ENCODE assay signal across 10 cellular contexts in the genomic region with DNA sequence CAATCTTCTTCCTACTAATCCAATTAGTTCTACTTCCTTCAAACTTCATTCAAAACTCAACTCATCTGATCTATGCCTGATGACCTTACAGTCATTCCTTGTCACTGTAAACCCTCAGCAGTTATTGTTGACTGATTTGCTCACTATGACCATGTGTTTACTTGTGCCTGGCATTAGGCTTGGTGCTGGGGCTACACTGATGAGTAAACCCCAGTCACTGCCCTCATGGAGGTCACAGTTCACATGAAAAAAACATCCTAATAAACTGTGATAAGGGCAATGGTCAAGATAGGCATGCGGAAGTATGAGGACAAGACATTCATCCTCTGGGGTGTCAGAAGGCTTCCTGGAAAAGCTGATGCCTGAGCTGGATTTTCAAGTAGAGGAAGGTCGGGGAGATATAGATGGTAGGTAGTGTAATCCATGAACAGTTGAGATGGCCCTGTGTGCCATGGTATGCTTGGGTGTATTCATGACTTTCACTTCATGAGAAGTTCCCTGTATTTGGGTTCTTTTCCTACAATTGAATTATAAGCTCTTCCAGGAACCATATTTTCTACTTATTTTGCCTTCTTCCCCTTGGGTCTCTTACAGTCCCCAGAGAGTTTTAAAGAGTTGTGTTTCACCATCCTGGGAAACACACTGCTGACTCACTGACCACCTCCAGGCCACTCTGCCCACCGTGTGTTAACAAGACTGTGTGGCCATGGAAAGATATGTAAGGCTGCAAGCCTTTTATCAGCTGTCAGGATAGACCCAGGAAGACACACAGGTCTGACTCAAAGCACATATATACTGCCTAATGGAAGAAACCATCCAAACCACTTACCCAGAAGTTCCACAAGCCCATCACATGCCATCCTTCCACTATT. TPM values are rescaled to one million over a fixed set of nuclear protein-coding genes. Genes with fewer than 3 reads are reported as not detected.
DNase-seq lines count a peak whose midpoint lies in the region; TF ChIP-seq lines count a peak whose summit lies in the region.
"Had no signal": no experiment of that assay in that cellular context is flagged by ENCODE, and none has a peak within 500 bp of the region (broad histone marks: within the 10 kb centered on the region; RNA-seq: fewer than 3 reads in every experiment).

No MANE protein-coding gene starts in this region.

- H3K4me3 ChIP-seq in neural progenitor cell (no peak overlapping the region), WERI-Rb-1 (ENCODE audit: low read depth, low read length) (no peak overlapping the region)

- intact Hi-C loops in dendritic cell treated with granulocyte-macrophage colony-stimulating factor and Interleukin-4, amounts not matched to agents 40 ng/mL and 50 ng/mL, for 4 days (cut with micrococcal nuclease), result no loop called here

- no peaks in the 10 kb centered on the region for H3K36me3 ChIP-seq in neural progenitor cell
- H3K36me3 ChIP-seq in WERI-Rb-1, result no peaks in the 10 kb centered on the region

- H3K27ac Mint-ChIP-seq in dendritic cell treated with granulocyte-macrophage colony-stimulating factor and Interleukin-4, amounts not matched to agents 40 ng/mL and 50 ng/mL, for 4 days, result peak overlapping the region; percentile 47
- peak overlapping the region; percentile 1 for H3K27ac Mint-ChIP-seq in neural progenitor cell

- no peaks in the 10 kb centered on the region for H3K36me3 Mint-ChIP-seq in dendritic cell treated with granulocyte-macrophage colony-stimulating factor and Interleukin-4, amounts not matched to agents 40 ng/mL and 50 ng/mL, for 4 days (ENCODE audit: low read depth)
- no peaks in the 10 kb centered on the region for H3K36me3 Mint-ChIP-seq in neural progenitor cell

- H3K4me1 Mint-ChIP-seq in dendritic cell treated with granulocyte-macrophage colony-stimulating factor and Interleukin-4, amounts not matched to agents 40 ng/mL and 50 ng/mL, for 4 days (ENCODE audit: low read depth), result peaks cover 34% of the 10 kb centered on the region
- peaks cover 29% of the 10 kb centered on the region for H3K4me1 Mint-ChIP-seq in neural progenitor cell

- no peak for TF ChIP-seq CTCF in neural progenitor cell (IDR thresholded peaks at IDR 0.05)
- no peak for TF ChIP-seq CTCF in WERI-Rb-1 (IDR thresholded peaks at IDR 0.05; ENCODE audit: low read depth, low read length)

- H4K20me1 ChIP-seq in neural progenitor cell (ENCODE audit: low read depth), result no peaks in the 10 kb centered on the region

- no peaks in the 10 kb centered on the region for H3K9me3 ChIP-seq in neural progenitor cell (ENCODE audit: low read depth)
- no peaks in the 10 kb centered on the region for H3K9me3 ChIP-seq in WERI-Rb-1 (ENCODE audit: severe bottlenecking)

- in situ Hi-C loops in Caki2 (cut with HindIII; ENCODE audit: low pct_unique_long_range_greater_than_20kb, low sequenced_read_pairs), result no loop called here

- H3K27ac ChIP-seq in neural progenitor cell, result no peak overlapping the region
- no peak overlapping the region for H3K27ac ChIP-seq in WERI-Rb-1

- no peak overlapping the region for H3K9ac ChIP-seq in neural progenitor cell

- H3K27me3 ChIP-seq in neural progenitor cell (no peaks in the 10 kb centered on the region), WERI-Rb-1 (ENCODE audit: insufficient read depth, low read depth, severe bottlenecking) (no peaks in the 10 kb centered on the region)

- peaks cover 13% of the 10 kb centered on the region for H3K4me1 ChIP-seq in neural progenitor cell

- DNase-seq in Caki2 (ENCODE audit: low read depth), result peak; percentile 30
- peak; percentile 80 for DNase-seq in NCI-H226
- no peak for DNase-seq in neural progenitor cell (ENCODE audit: low spot score)
- DNase-seq in WERI-Rb-1, result no peak
- DNase-seq in cerebellar nuclear complex (lab: John Stamatoyannopoulos, UW), result no peak
- DNase-seq in NCI-H345 (lab: John Stamatoyannopoulos, UW), result no peak
- DNase-seq in NAMALWA (ENCODE audit: low spot score), result no peak
- DNase-seq: activated gamma-delta T cell treated with Interleukin-2 at 50 U/mL for 16 hours, NCI-H748 treated with DMSO at 0.1 percent for 48 hours had no signal

- no peak overlapping the region for H3K4me2 ChIP-seq in neural progenitor cell

- peaks cover 8% of the 10 kb centered on the region for H3F3A ChIP-seq in neural progenitor cell (ENCODE audit: low read depth)

- no peak overlapping the region for H2AFZ ChIP-seq in neural progenitor cell (replicated peaks)

- H3K9me3 Mint-ChIP-seq in dendritic cell treated with granulocyte-macrophage colony-stimulating factor and Interleukin-4, amounts not matched to agents 40 ng/mL and 50 ng/mL, for 4 days, result no peaks in the 10 kb centered on the region
- no peaks in the 10 kb centered on the region for H3K9me3 Mint-ChIP-seq in neural progenitor cell

- no peak overlapping the region for H3K4me3 Mint-ChIP-seq in dendritic cell treated with granulocyte-macrophage colony-stimulating factor and Interleukin-4, amounts not matched to agents 40 ng/mL and 50 ng/mL, for 4 days
- H3K4me3 Mint-ChIP-seq in neural progenitor cell, result no peak overlapping the region

- H3K79me2 ChIP-seq in neural progenitor cell (ENCODE audit: low read depth), result no peaks in the 10 kb centered on the region

- H3K27me3 Mint-ChIP-seq in dendritic cell treated with granulocyte-macrophage colony-stimulating factor and Interleukin-4, amounts not matched to agents 40 ng/mL and 50 ng/mL, for 4 days, result no peaks in the 10 kb centered on the region
- peaks cover 4% of the 10 kb centered on the region for H3K27me3 Mint-ChIP-seq in neural progenitor cell (ENCODE audit: insufficient read depth, low read depth)

RNA-seq across cellular contexts. Expression of gene DUSP6, which starts 38.7 kb away (rescaled TPM):
- 24.3 and 24.4 TPM in 2 replicates for total RNA-seq in Caki2 (2014; rRNA removed; shearing (Covaris generic); ENCODE audit: low replicate concordance)
- total RNA-seq in neural progenitor cell (ENCODE audit: low replicate concordance), result 12.5 and 23.6 TPM in 2 replicates

Comparison
In these comparisons a context has a peak if more than half of its experiments do, and no peak if none do; other contexts are left out.
1. DNase-seq: peak in Caki2 (single experiment) and NCI-H226 (single experiment); none in neural progenitor cell (single experiment), WERI-Rb-1 (single experiment), cerebellar nuclear complex (0 of 2), NCI-H345 (single experiment) and NAMALWA (single experiment).